Comparison of ENCODE assay signal across 25 cellular contexts in the genomic region with DNA sequence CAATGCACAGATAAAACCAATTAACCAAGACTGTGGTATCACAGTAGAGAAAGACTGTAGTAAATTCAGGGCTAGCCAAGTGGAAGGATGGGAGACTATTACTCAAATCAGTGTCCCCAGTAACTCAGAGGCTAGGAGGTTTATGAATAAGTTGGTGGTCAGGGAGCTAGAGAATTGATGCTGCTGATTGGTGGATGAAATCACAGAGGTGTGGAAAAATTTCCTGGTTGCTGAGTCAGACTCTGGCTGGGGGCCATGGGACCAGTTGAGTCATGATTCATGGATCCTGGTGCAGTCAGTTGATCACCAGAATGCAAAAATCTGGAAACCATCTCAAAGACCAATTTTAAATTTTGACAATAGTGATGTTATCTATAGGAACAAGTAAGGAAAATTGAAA.
A peak's percentile ranks its signal among the peaks of the same experiment; 100 is the strongest.
DNase-seq lines count a peak whose midpoint lies in the region; ATAC-seq and TF ChIP-seq lines count a peak whose summit lies in the region.
"Had no signal": no experiment of that assay in that cellular context is flagged by ENCODE, and none has a peak within 500 bp of the region (broad histone marks: within the 10 kb centered on the region; RNA-seq: fewer than 3 reads in every experiment).

No MANE protein-coding gene starts in this region.

- TF ChIP-seq CTCF in astrocyte of the spinal cord (IDR thresholded peaks at IDR 0.05; ENCODE audit: low read depth, low read length): no peak
- TF ChIP-seq CTCF in GM20000 (IDR thresholded peaks at IDR 0.05; ENCODE audit: extremely low read depth, missing control alignments): no peak

- H3K4me1 Mint-ChIP-seq in naive thymus-derived CD8-positive, alpha-beta T cell: no peaks in the 10 kb centered on the region

- in situ Hi-C loops in ACHN (cut with HindIII; ENCODE audit: low pct_ligation_motif_present, low pct_unique_long_range_greater_than_20kb, low sequenced_read_pairs): no loop called here
- in situ Hi-C loops in astrocyte of the spinal cord (cut with HindIII; ENCODE audit: low sequenced_read_pairs): no loop called here

- H3K4me3 ChIP-seq in astrocyte of the spinal cord (ENCODE audit: low read depth, low read length): no peak overlapping the region
- H3K4me3 ChIP-seq: A549, gastrocnemius medialis, ovary, PC-9, right lobe of liver had no signal

- POLR2A ChIA-PET in naive thymus-derived CD8-positive, alpha-beta T cell (lab: Charles Lee): no interaction called here

- no peaks in the 10 kb centered on the region for H3K27me3 Mint-ChIP-seq in naive thymus-derived CD8-positive, alpha-beta T cell
- H3K27me3 Mint-ChIP-seq: natural killer cell treated with Interleukin-12 subunit alpha and Interleukin-12 subunit beta and Interleukin-15 and Interleukin-18, amount 100 ng/mL, for 72 hours had no signal

- H3K9me3 Mint-ChIP-seq in naive thymus-derived CD8-positive, alpha-beta T cell: peaks cover 4 to 24% (median 10%) of the 10 kb centered on the region in 9 donors

- no peak for ATAC-seq in naive thymus-derived CD8-positive, alpha-beta T cell
- no peak for ATAC-seq in HG03565 (IDR thresholded peaks at IDR 0.05; ENCODE audit: unreplicated experiment)
- ATAC-seq: A549; activated CD8-positive, alpha-beta T cell treated with anti-CD3 and anti-CD28 coated beads, Interleukin-2, amount 10 ng/mL, durations not matched to agents 7 days and 5 days; activated naive CD4-positive, alpha-beta T cell treated with anti-CD3 and anti-CD28 coated beads, Interleukin-2, amount 50 U/mL, for 72 hours; gastrocnemius medialis; natural killer cell treated with Interleukin-12 subunit alpha and Interleukin-12 subunit beta and Interleukin-15 and Interleukin-18, amount 100 ng/mL, for 72 hours; right lobe of liver; SK-N-SH treated with all-trans-retinoic acid at 6 μM for 48 hours had no signal

- H3K4me3 Mint-ChIP-seq in naive thymus-derived CD8-positive, alpha-beta T cell: no peak overlapping the region
- H3K4me3 Mint-ChIP-seq: activated CD8-positive, alpha-beta T cell treated with anti-CD3 and anti-CD28 coated beads, Interleukin-2, amount 10 ng/mL, durations not matched to agents 7 days and 5 days; brain; natural killer cell treated with Interleukin-12 subunit alpha and Interleukin-12 subunit beta and Interleukin-15 and Interleukin-18, amount 100 ng/mL, for 72 hours had no signal

- DNase-seq in ACHN: peak; percentile 85
- DNase-seq in M059J (ENCODE audit: low read depth): peak; percentile 65
- peak; percentile 74 for DNase-seq in astrocyte of the spinal cord (ENCODE audit: low read depth, low spot score)
- DNase-seq in foreskin melanocyte: peak; percentile 11
- DNase-seq in GM20000 (ENCODE audit: low spot score): no peak
- no peak for DNase-seq in naive thymus-derived CD8-positive, alpha-beta T cell
- DNase-seq in DMS 273 treated with DMSO at 0.1 percent for 48 hours (lab: John Stamatoyannopoulos, UW): no peak
- DNase-seq: activated CD8-positive, alpha-beta T cell treated with anti-CD3 and anti-CD28 coated beads, Interleukin-2, amount 10 ng/mL, durations not matched to agents 7 days and 5 days; activated T-cell treated with anti-CD3 and anti-CD28 coated beads, Interleukin-2, amount 50 U/mL, for 48 hours; C1 segment of cervical spinal cord; gastrocnemius medialis; GOT3; NCI-H1092 treated with DMSO at 0.1 percent for 48 hours; NCI-H2029; NCI-H226; NCI-H82; ovary; PC-9; right lobe of liver had no signal

- no peak overlapping the region for H3K27ac Mint-ChIP-seq in naive thymus-derived CD8-positive, alpha-beta T cell
- H3K27ac Mint-ChIP-seq: activated CD8-positive, alpha-beta T cell treated with anti-CD3 and anti-CD28 coated beads, Interleukin-2, amount 10 ng/mL, durations not matched to agents 7 days and 5 days; activated naive CD4-positive, alpha-beta T cell treated with anti-CD3 and anti-CD28 coated beads, Interleukin-2, amount 50 U/mL, for 72 hours; brain; natural killer cell treated with Interleukin-12 subunit alpha and Interleukin-12 subunit beta and Interleukin-15 and Interleukin-18, amount 100 ng/mL, for 72 hours had no signal

- peaks cover 0 to 2% (median 0%) of the 10 kb centered on the region in 3 donors for H3K36me3 Mint-ChIP-seq in naive thymus-derived CD8-positive, alpha-beta T cell
- H3K36me3 Mint-ChIP-seq: activated naive CD4-positive, alpha-beta T cell treated with anti-CD3 and anti-CD28 coated beads, Interleukin-2, amount 50 U/mL, for 72 hours; natural killer cell treated with Interleukin-12 subunit alpha and Interleukin-12 subunit beta and Interleukin-15 and Interleukin-18, amount 100 ng/mL, for 72 hours had no signal

Comparison
In these comparisons a context has a peak if more than half of its experiments do, and no peak if none do; other contexts are left out.
1. DNase-seq: peak in ACHN (single experiment), M059J (single experiment), astrocyte of the spinal cord (single experiment) and foreskin melanocyte (single experiment); none in GM20000 (single experiment), naive thymus-derived CD8-positive, alpha-beta T cell (0 of 10) and DMS 273 treated with DMSO at 0.1 percent for 48 hours (single experiment).